ENCODE assay signal across 8 cellular contexts in the genomic region with DNA sequence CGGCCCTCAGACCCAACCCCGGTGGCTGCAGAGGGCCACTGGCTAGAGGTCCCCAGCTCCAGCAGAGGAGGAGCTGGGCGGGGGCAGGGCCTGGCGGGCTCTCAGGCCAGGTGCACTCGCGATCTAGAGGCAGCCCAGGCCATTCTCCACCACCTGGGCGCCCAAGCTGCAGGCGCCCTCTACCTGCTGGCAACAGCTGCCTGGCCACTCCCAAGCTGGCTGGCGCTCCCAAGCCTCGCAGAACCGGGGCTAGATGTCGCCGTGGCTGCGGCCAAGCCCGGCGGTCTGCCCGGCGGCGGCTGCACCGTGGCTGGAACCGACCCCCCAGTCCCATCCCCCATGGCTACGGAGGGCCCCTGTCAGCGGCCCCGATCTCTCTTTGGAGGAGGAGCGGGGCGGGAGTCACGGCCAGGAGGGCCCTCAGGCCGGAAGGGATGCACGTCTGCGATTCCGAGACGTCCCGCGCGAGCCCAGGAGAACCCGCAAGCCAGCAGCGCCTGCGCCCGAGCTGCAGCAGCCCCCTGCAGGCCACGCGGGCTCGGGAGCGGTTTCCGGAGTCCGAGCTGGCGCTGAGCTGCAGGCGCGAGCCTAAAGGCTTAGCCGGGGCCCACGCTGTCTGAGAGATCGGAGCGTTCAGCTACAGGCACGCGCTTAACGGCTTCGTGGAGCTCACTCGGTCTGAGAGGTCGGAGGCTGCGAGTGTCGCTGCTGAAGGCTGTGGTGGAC. TPM values are rescaled to one million over a fixed set of nuclear protein-coding genes. Genes with fewer than 3 reads are reported as not detected.
A peak's percentile ranks its signal among the peaks of the same experiment; 100 is the strongest.
DNase-seq lines count a peak whose midpoint lies in the region; ATAC-seq and TF ChIP-seq lines count a peak whose summit lies in the region.

No MANE protein-coding gene starts in this region.

- no peaks in the 10 kb centered on the region for H3K9me3 ChIP-seq in heart right ventricle
- H3K9me3 ChIP-seq in prostate gland: no peaks in the 10 kb centered on the region

- peaks cover 54% of the 10 kb centered on the region for H3K27me3 ChIP-seq in HL-60 (ENCODE audit: insufficient read depth, poor library complexity, severe bottlenecking)
- H3K27me3 ChIP-seq in heart right ventricle: peaks cover 32 to 100% (median 99%) of the 10 kb centered on the region in 7 donors
- H3K27me3 ChIP-seq in prostate gland (replicated peaks; ENCODE audit: insufficient read depth): peaks cover 19% of the 10 kb centered on the region

- no peaks in the 10 kb centered on the region for H3K36me3 Mint-ChIP-seq in activated naive CD8-positive, alpha-beta T cell treated with anti-CD3 and anti-CD28 coated beads, Interleukin-2, amount 50 U/mL, for 24 hours (ENCODE audit: low read depth)

- TF ChIP-seq POLR2A in prostate gland (IDR thresholded peaks at IDR 0.05): no peak

- intact Hi-C loops in heart right ventricle (cut with DNase I) (no loop called here), prostate gland (cut with DNase I) (no loop called here)

- 1% methylated on average over 59 to 60 of the region's 60 CpGs for WGBS in heart right ventricle, 2 donors
- WGBS in prostate gland: 4% methylated on average over 26 of the region's 60 CpGs

- peak overlapping the region; percentile 81 for H3K4me3 Mint-ChIP-seq in activated naive CD8-positive, alpha-beta T cell treated with anti-CD3 and anti-CD28 coated beads, Interleukin-2, amount 50 U/mL, for 24 hours

- peaks cover 61% of the 10 kb centered on the region for H3K27me3 Mint-ChIP-seq in activated naive CD8-positive, alpha-beta T cell treated with anti-CD3 and anti-CD28 coated beads, Interleukin-2, amount 50 U/mL, for 24 hours

- H3K9me3 Mint-ChIP-seq in activated naive CD8-positive, alpha-beta T cell treated with anti-CD3 and anti-CD28 coated beads, Interleukin-2, amount 50 U/mL, for 24 hours: no peaks in the 10 kb centered on the region

- H3K27ac ChIP-seq in HL-60 (replicated peaks) (no peak overlapping the region), RWPE1 (no peak overlapping the region), heart right ventricle (no peak overlapping the region), prostate gland (no peak overlapping the region)

- peak overlapping the region; percentile 78 for H3K27ac Mint-ChIP-seq in activated naive CD8-positive, alpha-beta T cell treated with anti-CD3 and anti-CD28 coated beads, Interleukin-2, amount 50 U/mL, for 24 hours

- H3K4me3 ChIP-seq in HL-60 (replicated peaks; ENCODE audit: insufficient read depth, low read length) (peak overlapping the region; percentile 11), heart right ventricle (peak overlapping the region in 8 of 10 donors; percentile 8 to 40 (median 30)), prostate gland (peak overlapping the region in 1 of 2 donors; percentile 8)

- POLR2A ChIA-PET in RWPE1 (lab: Yijun Ruan, JAX; ENCODE audit: low non-redundant PET): no interaction called here

- TF ChIP-seq CTCF in HL-60 (IDR thresholded peaks at IDR 0.05; ENCODE audit: insufficient read depth, low read length) (no peak), RWPE1 (conservative IDR thresholded peaks at IDR 0.05; ENCODE audit: low read depth) (peak; percentile 44), heart right ventricle (IDR thresholded peaks at IDR 0.05) (peak in 6 of 9 donors; percentile 13 to 42 (median 30)), prostate gland (IDR thresholded peaks at IDR 0.05) (peak in 2 of 4 experiments; percentile 21 to 42)

- H3K4me1 ChIP-seq in heart right ventricle (peaks cover 3 to 35% (median 28%) of the 10 kb centered on the region in 9 donors), prostate gland (replicated peaks) (peaks cover 17% of the 10 kb centered on the region)

- DNase-seq in D341Med (ENCODE audit: low spot score): peak; percentile 88
- DNase-seq in HL-60 (ENCODE audit: low read depth in 1 of 2, low spot score in 1 of 2): peak; percentile 44 to 46
- DNase-seq in RWPE1 (ENCODE audit: low spot score): peak; percentile 74
- peak; percentile 70 for DNase-seq in activated naive CD8-positive, alpha-beta T cell treated with anti-CD3 and anti-CD28 coated beads, Interleukin-2, amount 50 U/mL, for 24 hours
- DNase-seq in heart right ventricle: peak; percentile 53 to 70
- peak; percentile 40 for DNase-seq in prostate gland (ENCODE audit: low spot score)

- peaks cover 12% of the 10 kb centered on the region for H3K4me1 Mint-ChIP-seq in activated naive CD8-positive, alpha-beta T cell treated with anti-CD3 and anti-CD28 coated beads, Interleukin-2, amount 50 U/mL, for 24 hours

- CTCF ChIA-PET in RWPE1 (lab: Yijun Ruan, JAX): interaction anchor here (0.6 to 2.7 kb wide), 11 partner anchors 16 to 692 kb away, joined by 3 to 12 read pairs (median 3); no protein-coding TSS in a partner anchor

- H3K36me3 ChIP-seq in heart right ventricle: no peaks in the 10 kb centered on the region
- H3K36me3 ChIP-seq in prostate gland: no peaks in the 10 kb centered on the region

- ATAC-seq in activated naive CD8-positive, alpha-beta T cell treated with anti-CD3 and anti-CD28 coated beads, Interleukin-2, amount 50 U/mL, for 24 hours: peak; percentile 59
- ATAC-seq in heart right ventricle: peak; percentile 77 to 89 (median 81)
- no peak for ATAC-seq in GM21423 (IDR thresholded peaks at IDR 0.05; ENCODE audit: unreplicated experiment)
- ATAC-seq in GM21825 (IDR thresholded peaks at IDR 0.05; ENCODE audit: unreplicated experiment): no peak

RNA-seq across cellular contexts. Expression of a gene that starts 44.3 kb away (rescaled TPM):
- total RNA-seq in heart right ventricle (10 to 100 TPM; 28.0 to 41.8 (median 33.4) TPM), prostate gland (10 to 100 TPM; 22.2 to 48.3 TPM)
- 10 to 100 TPM; 22.5 to 24.7 TPM for polyA plus RNA-seq in heart right ventricle

Comparison
In these comparisons a context has a peak if more than half of its experiments do, and no peak if none do; other contexts are left out.
1. ATAC-seq: peak in activated naive CD8-positive, alpha-beta T cell treated with anti-CD3 and anti-CD28 coated beads, Interleukin-2, amount 50 U/mL, for 24 hours (single experiment) and heart right ventricle (8 of 8); none in GM21423 (single experiment) and GM21825 (single experiment).
2. Peak in every context shown above with its lines, with median percentiles within 50 percentile points of each other: DNase-seq.